In the genomic region with DNA sequence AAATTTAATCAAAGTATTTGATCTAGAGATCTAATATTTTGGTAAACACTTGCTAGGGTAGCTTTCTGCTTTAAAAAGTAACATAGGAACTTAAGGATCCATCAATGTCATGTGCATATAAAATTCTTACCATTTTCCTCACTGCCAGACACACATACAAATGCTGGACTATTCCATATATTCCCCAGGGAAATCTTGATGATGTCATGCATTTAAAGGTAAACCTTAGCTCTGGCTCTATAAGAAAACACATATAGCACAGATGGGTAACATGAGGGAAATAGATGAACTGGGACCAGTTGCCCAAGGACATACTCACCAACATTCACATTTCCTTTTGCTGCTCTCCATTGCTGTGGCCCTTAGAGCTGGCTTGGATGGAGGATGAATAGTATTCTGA, we compare ENCODE assay signal across 1 cellular context.
TF ChIP-seq lines count a peak whose summit lies in the region.

No MANE protein-coding gene starts in this region.

TF ChIP-seq in GM23338, 12 proteins besides CTCF, POLR2A, EP300 and RAD21 (continued from another document):
- TF ChIP-seq, protein P1, sequence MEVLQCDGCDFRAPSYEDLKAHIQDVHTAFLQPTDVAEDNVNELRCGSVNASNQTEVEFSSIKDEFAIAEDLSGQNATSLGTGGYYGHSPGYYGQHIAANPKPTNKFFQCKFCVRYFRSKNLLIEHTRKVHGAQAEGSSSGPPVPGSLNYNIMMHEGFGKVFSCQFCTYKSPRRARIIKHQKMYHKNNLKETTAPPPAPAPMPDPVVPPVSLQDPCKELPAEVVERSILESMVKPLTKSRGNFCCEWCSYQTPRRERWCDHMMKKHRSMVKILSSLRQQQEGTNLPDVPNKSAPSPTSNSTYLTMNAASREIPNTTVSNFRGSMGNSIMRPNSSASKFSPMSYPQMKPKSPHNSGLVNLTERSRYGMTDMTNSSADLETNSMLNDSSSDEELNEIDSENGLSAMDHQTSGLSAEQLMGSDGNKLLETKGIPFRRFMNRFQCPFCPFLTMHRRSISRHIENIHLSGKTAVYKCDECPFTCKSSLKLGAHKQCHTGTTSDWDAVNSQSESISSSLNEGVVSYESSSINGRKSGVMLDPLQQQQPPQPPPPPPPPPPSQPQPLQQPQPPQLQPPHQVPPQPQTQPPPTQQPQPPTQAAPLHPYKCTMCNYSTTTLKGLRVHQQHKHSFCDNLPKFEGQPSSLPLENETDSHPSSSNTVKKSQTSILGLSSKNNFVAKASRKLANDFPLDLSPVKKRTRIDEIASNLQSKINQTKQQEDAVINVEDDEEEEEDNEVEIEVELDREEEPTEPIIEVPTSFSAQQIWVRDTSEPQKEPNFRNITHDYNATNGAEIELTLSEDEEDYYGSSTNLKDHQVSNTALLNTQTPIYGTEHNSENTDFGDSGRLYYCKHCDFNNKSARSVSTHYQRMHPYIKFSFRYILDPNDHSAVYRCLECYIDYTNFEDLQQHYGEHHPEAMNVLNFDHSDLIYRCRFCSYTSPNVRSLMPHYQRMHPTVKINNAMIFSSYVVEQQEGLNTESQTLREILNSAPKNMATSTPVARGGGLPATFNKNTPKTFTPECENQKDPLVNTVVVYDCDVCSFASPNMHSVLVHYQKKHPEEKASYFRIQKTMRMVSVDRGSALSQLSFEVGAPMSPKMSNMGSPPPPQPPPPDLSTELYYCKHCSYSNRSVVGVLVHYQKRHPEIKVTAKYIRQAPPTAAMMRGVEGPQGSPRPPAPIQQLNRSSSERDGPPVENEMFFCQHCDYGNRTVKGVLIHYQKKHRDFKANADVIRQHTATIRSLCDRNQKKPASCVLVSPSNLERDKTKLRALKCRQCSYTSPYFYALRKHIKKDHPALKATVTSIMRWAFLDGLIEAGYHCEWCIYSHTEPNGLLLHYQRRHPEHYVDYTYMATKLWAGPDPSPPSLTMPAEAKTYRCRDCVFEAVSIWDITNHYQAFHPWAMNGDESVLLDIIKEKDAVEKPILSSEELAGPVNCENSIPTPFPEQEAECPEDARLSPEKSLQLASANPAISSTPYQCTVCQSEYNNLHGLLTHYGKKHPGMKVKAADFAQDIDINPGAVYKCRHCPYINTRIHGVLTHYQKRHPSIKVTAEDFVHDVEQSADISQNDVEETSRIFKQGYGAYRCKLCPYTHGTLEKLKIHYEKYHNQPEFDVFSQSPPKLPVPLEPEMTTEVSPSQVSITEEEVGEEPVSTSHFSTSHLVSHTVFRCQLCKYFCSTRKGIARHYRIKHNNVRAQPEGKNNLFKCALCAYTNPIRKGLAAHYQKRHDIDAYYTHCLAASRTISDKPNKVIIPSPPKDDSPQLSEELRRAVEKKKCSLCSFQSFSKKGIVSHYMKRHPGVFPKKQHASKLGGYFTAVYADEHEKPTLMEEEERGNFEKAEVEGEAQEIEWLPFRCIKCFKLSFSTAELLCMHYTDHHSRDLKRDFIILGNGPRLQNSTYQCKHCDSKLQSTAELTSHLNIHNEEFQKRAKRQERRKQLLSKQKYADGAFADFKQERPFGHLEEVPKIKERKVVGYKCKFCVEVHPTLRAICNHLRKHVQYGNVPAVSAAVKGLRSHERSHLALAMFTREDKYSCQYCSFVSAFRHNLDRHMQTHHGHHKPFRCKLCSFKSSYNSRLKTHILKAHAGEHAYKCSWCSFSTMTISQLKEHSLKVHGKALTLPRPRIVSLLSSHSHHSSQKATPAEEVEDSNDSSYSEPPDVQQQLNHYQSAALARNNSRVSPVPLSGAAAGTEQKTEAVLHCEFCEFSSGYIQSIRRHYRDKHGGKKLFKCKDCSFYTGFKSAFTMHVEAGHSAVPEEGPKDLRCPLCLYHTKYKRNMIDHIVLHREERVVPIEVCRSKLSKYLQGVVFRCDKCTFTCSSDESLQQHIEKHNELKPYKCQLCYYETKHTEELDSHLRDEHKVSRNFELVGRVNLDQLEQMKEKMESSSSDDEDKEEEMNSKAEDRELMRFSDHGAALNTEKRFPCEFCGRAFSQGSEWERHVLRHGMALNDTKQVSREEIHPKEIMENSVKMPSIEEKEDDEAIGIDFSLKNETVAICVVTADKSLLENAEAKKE (CRISPR knock-in tag; IDR thresholded peaks at IDR 0.05): no peak
- TF ChIP-seq ZNF114 (CRISPR knock-in tag; IDR thresholded peaks at IDR 0.05): no peak
